16 cellular contexts compared by ENCODE assay signal in genomic region chr1:160163612-160164011, GRCh38. TPM values are rescaled to one million over a fixed set of nuclear protein-coding genes. Genes with fewer than 3 reads are reported as not detected.
DNase-seq lines count a peak whose midpoint lies in the region; ATAC-seq, FAIRE-seq and TF ChIP-seq lines count a peak whose summit lies in the region.
"Had no signal": no experiment of that assay in that cellular context is flagged by ENCODE, and none has a peak within 500 bp of the region (broad histone marks: within the 10 kb centered on the region; RNA-seq: fewer than 3 reads in every experiment).

No MANE protein-coding gene starts in this region.

- peak; percentile 41 for DNase-seq in HCEC 1CT
- DNase-seq in GM12878 (ENCODE audit: low read depth, low spot score) = no peak
- DNase-seq in neural crest cell (ENCODE audit: low read depth, low spot score) = no peak
- no peak for DNase-seq in KBM-7
- DNase-seq: activated CD4-positive, alpha-beta T cell treated with anti-CD3 and anti-CD28 coated beads for 48 hours; amygdala; dermis blood vessel endothelial cell; midbrain; NCI-H1417; T-helper 17 cell had no signal

- POLR2A ChIA-PET in GM12878 (lab: Charles Lee) = no interaction called here

- H3K27ac ChIP-seq in GM12878 (ENCODE audit: control insufficient read depth, insufficient read depth) = no peak overlapping the region
- H3K27ac ChIP-seq: thoracic aorta had no signal

- H3K79me2 ChIP-seq in GM12878 (ENCODE audit: control insufficient read depth, insufficient read depth, low read length) = no peaks in the 10 kb centered on the region

- no peak for TF ChIP-seq POLR2A in GM12878 (IDR thresholded peaks at IDR 0.05; ENCODE audit: low read depth, low read length)

- no peak for TF ChIP-seq EP300 in GM12878 (IDR thresholded peaks at IDR 0.05; ENCODE audit: borderline replicate concordance in 1 of 2, control insufficient read depth in 1 of 2, low read depth in 2 of 2, low read length in 2 of 2)

- peaks cover 36% of the 10 kb centered on the region for H3K4me1 Mint-ChIP-seq in neural crest cell
- H3K4me1 Mint-ChIP-seq: T-helper 17 cell had no signal

- TF ChIP-seq RAD21 in GM12878 (IDR thresholded peaks at IDR 0.05; ENCODE audit: insufficient read depth, low read depth, low read length) = 0 out of 2 replicates have a peak, but pooled peaks have one; percentile 11

- no peak; the same call in 2 of the 3 replicates for ATAC-seq in GM12878
- no peak for ATAC-seq in GM21447 (IDR thresholded peaks at IDR 0.05; ENCODE audit: unreplicated experiment)
- ATAC-seq in HG02840 (IDR thresholded peaks at IDR 0.05; ENCODE audit: low FRiP score, unreplicated experiment) = no peak
- ATAC-seq: Panc1, T-helper 17 cell had no signal

- no peaks in the 10 kb centered on the region for H4K20me1 ChIP-seq in GM12878 (ENCODE audit: control insufficient read depth, insufficient read depth)

- H3K27me3 Mint-ChIP-seq in neural crest cell (ENCODE audit: low read depth) = no peaks in the 10 kb centered on the region

- H3K27ac Mint-ChIP-seq in neural crest cell (ENCODE audit: unreplicated experiment) = peak overlapping the region; percentile 59
- H3K27ac Mint-ChIP-seq: T-helper 17 cell had no signal

- CTCF ChIA-PET in GM12878 (lab: Yijun Ruan, JAX) = interaction anchor here (0.7 to 4.0 kb wide), 4 partner anchors 26 to 213 kb away, joined by 3 to 26 read pairs (median 4); partner anchors contain the start of gene CASQ1

- H3K4me3 ChIP-seq in GM12878 = no peak overlapping the region
- H3K4me3 ChIP-seq: thoracic aorta had no signal

- no peaks in the 10 kb centered on the region for H3K36me3 Mint-ChIP-seq in neural crest cell (ENCODE audit: low read depth)

- H3K4me2 ChIP-seq in GM12878 (ENCODE audit: control insufficient read depth, insufficient read depth) = no peak overlapping the region

- FAIRE-seq in GM12878 (lab: Jason Lieb, UNC) = no peak

- H3K9me3 Mint-ChIP-seq in neural crest cell = peaks cover 2% of the 10 kb centered on the region

- H2AFZ ChIP-seq in GM12878 (ENCODE audit: control insufficient read depth, low read depth, low read length) = no peak overlapping the region

- WGBS in GM12878 (ENCODE audit: insufficient coverage, insufficient replicate concordance, low lambda C conversion rate, missing lambda C conversion rate) = 100% methylated on average over 1 of the region's 1 CpG

- RAD21 ChIA-PET in GM12878 (lab: Charles Lee; ENCODE audit: unreplicated experiment) = no interaction called here

- intact Hi-C loops in GM12878 (cut with micrococcal nuclease; ENCODE audit: unreplicated experiment) = no loop called here

- TF ChIP-seq CTCF in GM12878 (IDR thresholded peaks at IDR 0.05 in 2 of 3, conservative IDR thresholded peaks at IDR 0.05 in 1 of 3; ENCODE audit: control insufficient read depth in 2 of 3, extremely low read depth in 1 of 3, insufficient read depth in 1 of 3, low read depth in 3 of 3, low read length in 3 of 3) = no peak
- no peak for TF ChIP-seq CTCF in neural crest cell (conservative IDR thresholded peaks at IDR 0.05)

- H3K9ac ChIP-seq in GM12878 (ENCODE audit: control insufficient read depth, insufficient read depth, low read length) = no peak overlapping the region

- SMC1A ChIA-PET in GM12878 (lab: Charles Lee; ENCODE audit: uncharacterized antibody, unreplicated experiment) = interaction anchor here (0.8 to 1.7 kb wide), 2 partner anchors 97 to 175 kb away, joined by 3 to 4 read pairs; no protein-coding TSS in a partner anchor

- BruUV-seq in GM12878 (replicated peaks; lab: Mats Ljungman, UMichigan) = no TSS peak

- H3K4me1 ChIP-seq in GM12878 (ENCODE audit: control insufficient read depth, insufficient read depth, low read length) = peaks cover 17% of the 10 kb centered on the region

- no peaks in the 10 kb centered on the region; a peak in 1 of 4 replicates for H3K27me3 ChIP-seq in GM12878 (replicated peaks in 1 of 2; ENCODE audit: control insufficient read depth in 2 of 2, insufficient read depth in 2 of 2, low read length in 1 of 2)

- no peak overlapping the region for H3K4me3 Mint-ChIP-seq in neural crest cell
- H3K4me3 Mint-ChIP-seq: T-helper 17 cell had no signal

- H3K9me3 ChIP-seq in GM12878 (replicated peaks; ENCODE audit: control insufficient read depth, insufficient read depth, low read length) = no peaks in the 10 kb centered on the region
- H3K9me3 ChIP-seq: Caco-2, thoracic aorta had no signal

- in situ Hi-C loops in GM12878 (cut with MboI) (no loop called here), KBM-7 (cut with MboI; ENCODE audit: low pct_unique_long_range_greater_than_20kb, low sequenced_read_pairs) (no loop called here)

- no peaks in the 10 kb centered on the region for H3K36me3 ChIP-seq in GM12878 (ENCODE audit: control insufficient read depth in 2 of 2, insufficient read depth in 2 of 2, low read length in 1 of 2)
- H3K36me3 ChIP-seq: thoracic aorta had no signal

RNA-seq across cellular contexts. Expression of gene ATP1A4, which starts 12.2 kb away (rescaled TPM):
- total RNA-seq in GM12878 (2013; cell fraction: nucleolus; rRNA removed) = 5.1 and 5.6 TPM in 2 replicates
- total RNA-seq in GM12878 (2014; rRNA removed) = 0.34 and 0.82 TPM in 2 replicates
- 0.31 and 0.41 TPM in 2 replicates for total RNA-seq in GM12878 (2014; rRNA removed; fragmentation: Illumina TruSeq; extraction: Trizol)
- 0.62 TPM in 1 of 2 replicates, not detected in the other for total RNA-seq in GM12878 (2021)
- polyA plus RNA-seq in GM12878 (2011; ENCODE audit: low read depth) = 0.83 TPM
- polyA plus RNA-seq in GM12878 (2011; rRNA removed) = 0.24 and 0.34 TPM in 2 replicates
- 0.16 and 0.37 TPM in 2 replicates for polyA plus RNA-seq in GM12878 (2011; cell fraction: cytosol; rRNA removed)
- polyA plus RNA-seq in GM12878 (2011; cell fraction: nucleus; rRNA removed) = 0.95 and 2.1 TPM in 2 replicates
- 0.46 and 0.49 TPM in 2 replicates for polyA plus RNA-seq in GM12878 (2012)
- polyA plus RNA-seq in GM12878 (2014; fragmentation: Illumina TruSeq; extraction: Trizol) = 0.76 and 0.81 TPM in 2 replicates
- 1 to 10 TPM in 1 of 2 experiments, under 1 TPM in 1; 0.75 to 1.0 TPM for polyA plus RNA-seq in GM12878 (2014; fragmentation: Nextera tagmentation; extraction: Ambion mirVana)
- 0.46 and 0.79 TPM in 2 replicates for polyA plus RNA-seq in GM12878 (2014; rRNA removed)
- under 1 TPM; 0.47 to 0.63 TPM for polyA plus RNA-seq in GM12878 (2016; fragmentation: Nextera tagmentation; extraction: Ambion mirVana)
- polyA minus RNA-seq in GM12878 (2011; rRNA and poly(A)+ RNA removed) = not detected in 2 replicates
- not detected in 2 replicates for polyA minus RNA-seq in GM12878 (2011; cell fraction: cytosol; rRNA and poly(A)+ RNA removed)
- polyA minus RNA-seq in GM12878 (2011; cell fraction: nucleus; rRNA and poly(A)+ RNA removed) = 0.73 and 0.86 TPM in 2 replicates
- 0.20 and 0.35 TPM in 2 replicates for total RNA-seq in neural crest cell
- total RNA-seq: Caco-2, dermis blood vessel endothelial cell, NCI-H460 had no signal

RNA-seq across cellular contexts. Expression of gene CASQ1, which starts 26.8 kb away (rescaled TPM):
- total RNA-seq in GM12878 (2013; cell fraction: nucleolus; rRNA removed) = 1.0 and 1.7 TPM in 2 replicates
- total RNA-seq in GM12878 (2014; rRNA removed) = 0.28 and 0.38 TPM in 2 replicates
- 0.14 and 0.27 TPM in 2 replicates for total RNA-seq in GM12878 (2014; rRNA removed; fragmentation: Illumina TruSeq; extraction: Trizol)
- total RNA-seq in GM12878 (2021) = 0.21 and 0.40 TPM in 2 replicates
- polyA plus RNA-seq in GM12878 (2011; ENCODE audit: low read depth) = 0.91 TPM
- polyA plus RNA-seq in GM12878 (2011; rRNA removed) = 0.73 and 0.77 TPM in 2 replicates
- polyA plus RNA-seq in GM12878 (2011; cell fraction: cytosol; rRNA removed) = 0.28 and 0.37 TPM in 2 replicates
- 2.6 and 3.0 TPM in 2 replicates for polyA plus RNA-seq in GM12878 (2011; cell fraction: nucleus; rRNA removed)
- 0.59 and 0.72 TPM in 2 replicates for polyA plus RNA-seq in GM12878 (2012)
- 0.40 and 0.92 TPM in 2 replicates for polyA plus RNA-seq in GM12878 (2014; fragmentation: Illumina TruSeq; extraction: Trizol)
- under 1 TPM; 0.22 to 0.61 TPM for polyA plus RNA-seq in GM12878 (2014; fragmentation: Nextera tagmentation; extraction: Ambion mirVana)
- 0.44 and 0.95 TPM in 2 replicates for polyA plus RNA-seq in GM12878 (2014; rRNA removed)
- under 1 TPM; 0.10 to 0.42 TPM for polyA plus RNA-seq in GM12878 (2016; fragmentation: Nextera tagmentation; extraction: Ambion mirVana)
- 0.10 TPM in 1 of 2 replicates, not detected in the other for polyA minus RNA-seq in GM12878 (2011; rRNA and poly(A)+ RNA removed)
- polyA minus RNA-seq in GM12878 (2011; cell fraction: cytosol; rRNA and poly(A)+ RNA removed) = not detected in 2 replicates
- polyA minus RNA-seq in GM12878 (2011; cell fraction: nucleus; rRNA and poly(A)+ RNA removed) = 0.57 TPM in 1 of 2 replicates, not detected in the other
- 0.16 and 0.26 TPM in 2 replicates for total RNA-seq in neural crest cell
- total RNA-seq: Caco-2, dermis blood vessel endothelial cell, NCI-H460, T-helper 17 cell had no signal

RNA-seq across cellular contexts. Expression of gene PEA15, which starts 41.6 kb away (rescaled TPM):
- 11.8 and 13.4 TPM in 2 replicates for total RNA-seq in GM12878 (2013; cell fraction: nucleolus; rRNA removed)
- total RNA-seq in GM12878 (2014; rRNA removed) (37.6 and 40.2 TPM in 2 replicates), GM12878 (2014; rRNA removed; fragmentation: Illumina TruSeq; extraction: Trizol) (65.1 and 68.1 TPM in 2 replicates), GM12878 (2021) (66.2 and 69.1 TPM in 2 replicates), neural crest cell (113 and 117 TPM in 2 replicates)
- polyA plus RNA-seq in GM12878 (2011; ENCODE audit: low read depth) = 24.7 TPM
- polyA plus RNA-seq in GM12878 (2011; rRNA removed) (173 and 185 TPM in 2 replicates), GM12878 (2014; fragmentation: Illumina TruSeq; extraction: Trizol) (269 and 323 TPM in 2 replicates), GM12878 (2014; fragmentation: Nextera tagmentation; extraction: Ambion mirVana) (10 to 100 TPM; 15.1 to 28.2 TPM), GM12878 (2014; rRNA removed) (113 and 119 TPM in 2 replicates), GM12878 (2016; fragmentation: Nextera tagmentation; extraction: Ambion mirVana) (10 to 100 TPM; 64.4 to 68.2 TPM)
- 166 and 185 TPM in 2 replicates for polyA plus RNA-seq in GM12878 (2011; cell fraction: cytosol; rRNA removed)
- polyA plus RNA-seq in GM12878 (2011; cell fraction: nucleus; rRNA removed) = 69.5 and 83.5 TPM in 2 replicates
- polyA plus RNA-seq in GM12878 (2012) = 41.8 and 56.2 TPM in 2 replicates
- 89.0 and 91.0 TPM in 2 replicates for polyA minus RNA-seq in GM12878 (2011; rRNA and poly(A)+ RNA removed)
- polyA minus RNA-seq in GM12878 (2011; cell fraction: cytosol; rRNA and poly(A)+ RNA removed) = 15.2 and 20.8 TPM in 2 replicates
- polyA minus RNA-seq in GM12878 (2011; cell fraction: nucleus; rRNA and poly(A)+ RNA removed) = 8.1 and 11.2 TPM in 2 replicates

RNA-seq across cellular contexts. Expression of gene ATP1A2, which starts 48.1 kb away (rescaled TPM):
- not detected in 2 replicates for total RNA-seq in GM12878 (2013; cell fraction: nucleolus; rRNA removed)
- total RNA-seq in GM12878 (2014; rRNA removed) = not detected in 2 replicates
- not detected in 2 replicates for total RNA-seq in GM12878 (2014; rRNA removed; fragmentation: Illumina TruSeq; extraction: Trizol)
- total RNA-seq in GM12878 (2021) = not detected in 2 replicates
- not detected for polyA plus RNA-seq in GM12878 (2011; ENCODE audit: low read depth)
- polyA plus RNA-seq in GM12878 (2011; rRNA removed) = 0.03 and 0.15 TPM in 2 replicates
- 0.16 TPM in 1 of 2 replicates, not detected in the other for polyA plus RNA-seq in GM12878 (2011; cell fraction: cytosol; rRNA removed)
- 0.06 TPM in 1 of 2 replicates, not detected in the other for polyA plus RNA-seq in GM12878 (2011; cell fraction: nucleus; rRNA removed)
- polyA plus RNA-seq in GM12878 (2012) = not detected in 2 replicates
- not detected in 2 replicates for polyA plus RNA-seq in GM12878 (2014; fragmentation: Illumina TruSeq; extraction: Trizol)
- not detected for polyA plus RNA-seq in GM12878 (2014; fragmentation: Nextera tagmentation; extraction: Ambion mirVana)
- polyA plus RNA-seq in GM12878 (2014; rRNA removed) = not detected in 2 replicates
- not detected for polyA plus RNA-seq in GM12878 (2016; fragmentation: Nextera tagmentation; extraction: Ambion mirVana)
- not detected in 2 replicates for polyA minus RNA-seq in GM12878 (2011; rRNA and poly(A)+ RNA removed)
- polyA minus RNA-seq in GM12878 (2011; cell fraction: cytosol; rRNA and poly(A)+ RNA removed) = not detected in 2 replicates
- polyA minus RNA-seq in GM12878 (2011; cell fraction: nucleus; rRNA and poly(A)+ RNA removed) = not detected in 2 replicates
- total RNA-seq in neural crest cell = 93.6 and 101 TPM in 2 replicates
- total RNA-seq: dermis blood vessel endothelial cell, T-helper 17 cell had no signal
